ENCODE assay signal across 9 cellular contexts in genomic region chrX:129981752-129982299, GRCh38. TPM values are rescaled to one million over a fixed set of nuclear protein-coding genes. Genes with fewer than 3 reads are reported as not detected.
DNase-seq lines count a peak whose midpoint lies in the region; ATAC-seq and TF ChIP-seq lines count a peak whose summit lies in the region.
"Had no signal": no experiment of that assay in that cellular context is flagged by ENCODE, and none has a peak within 500 bp of the region (broad histone marks: within the 10 kb centered on the region; RNA-seq: fewer than 3 reads in every experiment).

No MANE protein-coding gene starts in this region.

- H3K9me3 ChIP-seq in DOHH2 (ENCODE audit: control insufficient read depth, insufficient read depth, low read length) (no peaks in the 10 kb centered on the region), duodenal mucosa (ENCODE audit: control insufficient read depth in 1 of 2, low read length in 2 of 2) (no peaks in the 10 kb centered on the region), ovary (no peaks in the 10 kb centered on the region)

- H3K36me3 Mint-ChIP-seq in immature natural killer cell = no peaks in the 10 kb centered on the region

- no peak overlapping the region for H3K27ac ChIP-seq in DOHH2 (ENCODE audit: low read depth, low read length)
- H3K27ac ChIP-seq in duodenal mucosa (ENCODE audit: low read depth, low read length) = no peak overlapping the region
- peak overlapping the region in 1 of 2 donors; percentile 88 for H3K27ac ChIP-seq in ovary

- ATAC-seq in HG03439 (IDR thresholded peaks at IDR 0.05; ENCODE audit: unreplicated experiment) = peak; percentile 3

- H3K79me2 ChIP-seq in DOHH2 (ENCODE audit: control insufficient read depth, low read length) = no peaks in the 10 kb centered on the region

- H3K27me3 Mint-ChIP-seq in immature natural killer cell (ENCODE audit: low read depth in 3 of 3) = peaks cover 0 to 4% (median 3%) of the 10 kb centered on the region in 3 donors
- H3K27me3 Mint-ChIP-seq: effector memory CD8-positive, alpha-beta T cell had no signal

- H3K36me3 ChIP-seq in DOHH2 (ENCODE audit: control insufficient read depth, low read length) (no peaks in the 10 kb centered on the region), duodenal mucosa (ENCODE audit: control insufficient read depth in 1 of 2, insufficient read depth in 2 of 2, low read length in 2 of 2) (no peaks in the 10 kb centered on the region), ovary (no peaks in the 10 kb centered on the region)

- H4K20me1 ChIP-seq in DOHH2 (ENCODE audit: control insufficient read depth, insufficient read depth, low read depth, low read length) = no peaks in the 10 kb centered on the region

- WGBS in ovary, 3 donors = 35 to 41% (median 36%) methylated on average over 28 to 29 of the region's 29 CpGs

- TF ChIP-seq EP300 in ovary (IDR thresholded peaks at IDR 0.05) = no peak

- H3K9me3 Mint-ChIP-seq in immature natural killer cell = no peaks in the 10 kb centered on the region
- H3K9me3 Mint-ChIP-seq: effector memory CD8-positive, alpha-beta T cell had no signal

- H3K4me1 Mint-ChIP-seq in immature natural killer cell = peaks cover 16 to 21% of the 10 kb centered on the region in 2 donors

- H3K4me3 Mint-ChIP-seq in immature natural killer cell = no peak overlapping the region
- H3K4me3 Mint-ChIP-seq: effector memory CD8-positive, alpha-beta T cell had no signal

- peak overlapping the region; percentile 25 to 47 for H3K9ac ChIP-seq in duodenal mucosa (ENCODE audit: low read depth in 1 of 2, low read length in 2 of 2)

- TF ChIP-seq CTCF in DOHH2 (IDR thresholded peaks at IDR 0.05; ENCODE audit: low read depth, low read length, poor library complexity, severe bottlenecking) (no peak), ovary (IDR thresholded peaks at IDR 0.05) (no peak)

- no peaks in the 10 kb centered on the region for H3F3A ChIP-seq in DOHH2 (ENCODE audit: control insufficient read depth, insufficient read depth)

- H3K4me1 ChIP-seq in DOHH2 (ENCODE audit: control insufficient read depth, low read length) = peaks cover 22% of the 10 kb centered on the region
- peaks cover 0 to 5% of the 10 kb centered on the region in 2 donors for H3K4me1 ChIP-seq in duodenal mucosa (ENCODE audit: control insufficient read depth in 1 of 2, insufficient read depth in 2 of 2, low read length in 2 of 2)
- H3K4me1 ChIP-seq in ovary (ENCODE audit: insufficient read depth) = peaks cover 1% of the 10 kb centered on the region

- intact Hi-C loops in ovary (cut with DNase I) = no loop called here

- H3K9me2 ChIP-seq in DOHH2 (replicated peaks; ENCODE audit: control insufficient read depth, low read length) = no peaks in the 10 kb centered on the region

- H3K27ac Mint-ChIP-seq in immature natural killer cell = peak overlapping the region in 1 of 6 donors; percentile 80
- H3K27ac Mint-ChIP-seq: effector memory CD8-positive, alpha-beta T cell had no signal

- peak in 1 of 5 donors; percentile 38 for DNase-seq in ovary
- no peak for DNase-seq in NCI-H69 (lab: John Stamatoyannopoulos, UW)
- DNase-seq in immature natural killer cell = no peak
- no peak for DNase-seq in NCI-H2227 (lab: John Stamatoyannopoulos, UW; ENCODE audit: unreplicated experiment)
- no peak for DNase-seq in activated naive CD4-positive, alpha-beta T cell (lab: John Stamatoyannopoulos, UW)

- H3K4me3 ChIP-seq in DOHH2 (ENCODE audit: low read length) (peak overlapping the region; percentile 72), duodenal mucosa (ENCODE audit: low read depth in 1 of 2, low read length in 2 of 2) (peak overlapping the region; percentile 65 to 71), ovary (peak overlapping the region; percentile 40)

- peak overlapping the region; percentile 82 for H3K4me2 ChIP-seq in DOHH2 (ENCODE audit: low read length)

- H3K27me3 ChIP-seq in DOHH2 (ENCODE audit: control insufficient read depth, low read length) = peaks cover 20% of the 10 kb centered on the region
- H3K27me3 ChIP-seq in duodenal mucosa (ENCODE audit: control insufficient read depth in 1 of 2, insufficient read depth in 2 of 2, low read length in 2 of 2) = no peaks in the 10 kb centered on the region
- H3K27me3 ChIP-seq in ovary = no peaks in the 10 kb centered on the region

- TF ChIP-seq POLR2A in ovary (IDR thresholded peaks at IDR 0.05) = no peak

RNA-seq across cellular contexts. Expression of gene BCORL1, which starts 0.6 kb away (rescaled TPM):
- total RNA-seq in ovary = 10 to 100 TPM in 5 of 7 donors, 1 to 10 TPM in 2; 3.3 to 45.1 (median 24.1) TPM
- polyA plus RNA-seq in ovary (1 to 10 TPM; 6.1 to 9.3 TPM), immature natural killer cell (1 to 10 TPM in 1 of 3 donors, under 1 TPM in 1, not detected in 1; 0.59 to 2.8 TPM)
